Comparison of ENCODE assay signal across 13 cellular contexts in the genomic region with DNA sequence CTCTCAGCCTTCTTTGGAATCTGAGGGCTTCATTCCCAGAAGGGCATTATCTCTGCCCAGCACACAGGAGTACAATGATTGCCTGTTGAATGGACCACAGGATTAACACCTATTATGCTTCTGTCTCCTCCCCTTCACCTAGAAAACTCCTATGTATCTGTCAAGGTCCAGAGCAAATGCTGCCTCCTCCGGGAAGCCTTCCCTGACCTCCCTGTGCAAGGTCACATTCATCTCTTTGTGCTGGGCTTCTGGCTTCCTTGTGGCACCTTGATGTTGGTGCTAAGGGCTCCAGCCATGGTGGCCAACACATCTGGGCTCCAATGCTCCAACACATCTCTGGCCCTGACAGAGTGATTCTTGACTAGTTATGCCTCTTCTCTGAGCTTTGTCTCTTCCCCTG. TPM values are rescaled to one million over a fixed set of nuclear protein-coding genes. Genes with fewer than 3 reads are reported as not detected.
"Had no signal": no experiment of that assay in that cellular context is flagged by ENCODE, and none has a peak within 500 bp of the region (broad histone marks: within the 10 kb centered on the region; RNA-seq: fewer than 3 reads in every experiment).

No MANE protein-coding gene starts in this region.

- H3K27ac ChIP-seq: brain microvascular endothelial cell, SK-N-MC, tibial artery had no signal

- H3K27me3 ChIP-seq: brain microvascular endothelial cell had no signal

- H3K9me3 ChIP-seq: tibial artery had no signal

- H3K36me3 Mint-ChIP-seq: activated naive CD8-positive, alpha-beta T cell treated with anti-CD3 and anti-CD28 coated beads for 36 hours; stimulated activated memory B cell treated with anti-CD40 and anti-IgM and Interleukin-4, amounts not matched to agents 10 μg/mL and 1 μg/mL and 100 μg/mL, for 72 hours had no signal

- H3K4me3 ChIP-seq: lung, SK-N-MC, tibial artery had no signal

- H3K36me3 ChIP-seq: brain microvascular endothelial cell, tibial artery had no signal

- H3K27ac Mint-ChIP-seq: activated naive CD8-positive, alpha-beta T cell treated with anti-CD3 and anti-CD28 coated beads for 36 hours; activated T-cell treated with anti-CD3 and anti-CD28 coated beads, Interleukin-2, amount 50 U/mL, for 72 hours; stimulated activated memory B cell treated with anti-CD40 and anti-IgM and Interleukin-4, amounts not matched to agents 10 μg/mL and 1 μg/mL and 100 μg/mL, for 72 hours had no signal

- ATAC-seq: activated T-cell treated with anti-CD3 and anti-CD28 coated beads, Interleukin-2, amount 50 U/mL, for 72 hours; left colon; stimulated activated memory B cell treated with anti-CD40 and anti-IgM and Interleukin-4, amounts not matched to agents 10 μg/mL and 1 μg/mL and 100 μg/mL, for 72 hours had no signal

- H3K4me3 Mint-ChIP-seq: activated naive CD8-positive, alpha-beta T cell treated with anti-CD3 and anti-CD28 coated beads for 36 hours; activated T-cell treated with anti-CD3 and anti-CD28 coated beads, Interleukin-2, amount 50 U/mL, for 72 hours; stimulated activated memory B cell treated with anti-CD40 and anti-IgM and Interleukin-4, amounts not matched to agents 10 μg/mL and 1 μg/mL and 100 μg/mL, for 72 hours had no signal

- DNase-seq: activated CD4-positive, CD25-positive, alpha-beta regulatory T cell treated with anti-CD3 and anti-CD28 coated beads, Interleukin-2, amount 50 U/mL, for 72 hours; activated naive CD8-positive, alpha-beta T cell treated with anti-CD3 and anti-CD28 coated beads for 36 hours; activated T-cell treated with anti-CD3 and anti-CD28 coated beads, Interleukin-2, amount 50 U/mL, for 72 hours; amygdala; brain microvascular endothelial cell; dermis blood vessel endothelial cell; left colon; stimulated activated CD4-positive, alpha-beta T cell treated with anti-CD3 and anti-CD28 coated beads, Interleukin-2, amount 100 ng/mL, for 48 hours; T-helper 1 cell; tibial artery had no signal

RNA-seq across cellular contexts. Expression of gene ATP2B2, which starts 49.9 kb away (rescaled TPM):
- total RNA-seq: activated naive CD8-positive, alpha-beta T cell treated with anti-CD3 and anti-CD28 coated beads for 36 hours; activated T-cell treated with anti-CD3 and anti-CD28 coated beads, Interleukin-2, amount 50 U/mL, for 72 hours; dermis blood vessel endothelial cell had no signal
- polyA plus RNA-seq: lung had no signal
